16 cellular contexts compared by ENCODE assay signal in the genomic region with DNA sequence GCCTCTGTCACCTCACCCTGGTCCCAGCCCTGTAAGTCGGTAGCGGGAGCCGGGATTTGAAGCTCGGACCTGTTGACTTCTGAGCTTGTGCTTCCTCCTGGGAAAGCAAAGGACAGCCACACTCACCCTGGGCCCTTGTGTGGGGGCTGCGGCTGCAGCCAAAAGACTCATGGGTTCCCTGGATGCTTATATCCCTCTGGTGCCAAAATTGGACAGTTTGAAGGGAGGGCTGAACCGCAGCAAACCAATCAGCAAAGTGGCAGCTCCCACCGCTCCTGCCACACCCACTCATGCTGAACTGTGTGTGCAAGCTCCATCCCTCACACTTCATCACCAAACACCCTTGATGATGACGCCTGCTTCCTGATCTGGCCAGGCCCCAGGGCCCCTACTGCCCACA. TPM values are rescaled to one million over a fixed set of nuclear protein-coding genes. Genes with fewer than 3 reads are reported as not detected.
DNase-seq lines count a peak whose midpoint lies in the region; ATAC-seq, FAIRE-seq and TF ChIP-seq lines count a peak whose summit lies in the region.
"Had no signal": no experiment of that assay in that cellular context is flagged by ENCODE, and none has a peak within 500 bp of the region (broad histone marks: within the 10 kb centered on the region; RNA-seq: fewer than 3 reads in every experiment).

No MANE protein-coding gene starts in this region.

- no peak overlapping the region for H3K27ac Mint-ChIP-seq in activated CD4-positive, alpha-beta T cell treated with anti-CD3 and anti-CD28 coated beads for 36 hours
- H3K27ac Mint-ChIP-seq in CD8-positive, alpha-beta T cell: no peak overlapping the region
- H3K27ac Mint-ChIP-seq: CD4-positive, alpha-beta memory T cell had no signal

- POLR2A ChIA-PET in activated CD4-positive, alpha-beta T cell treated with anti-CD3 and anti-CD28 coated beads for 36 hours (lab: Charles Lee): no interaction called here
- POLR2A ChIA-PET in CD8-positive, alpha-beta T cell (lab: Charles Lee): no interaction called here

- H3K27me3 Mint-ChIP-seq in activated CD4-positive, alpha-beta T cell treated with anti-CD3 and anti-CD28 coated beads for 36 hours: no peaks in the 10 kb centered on the region
- H3K27me3 Mint-ChIP-seq in CD8-positive, alpha-beta T cell (ENCODE audit: low read depth): peaks cover 3% of the 10 kb centered on the region

- DNase-seq in HTR-8/SVneo (ENCODE audit: insufficient read length, low spot score): no peak
- peak; percentile 71 for DNase-seq in fibroblast of mammary gland (ENCODE audit: low read depth)
- peak; percentile 32 for DNase-seq in kidney
- DNase-seq in vagina (ENCODE audit: extremely low spot score in 2 of 2): no peak
- DNase-seq in activated CD4-positive, alpha-beta T cell treated with anti-CD3 and anti-CD28 coated beads for 36 hours: no peak
- DNase-seq in NK-92 treated with Interleukin-12 subunit alpha and Interleukin-12 subunit beta, amount 100 ng/mL, for 24 hours (lab: John Stamatoyannopoulos, UW): no peak
- no peak for DNase-seq in CD8-positive, alpha-beta T cell
- DNase-seq: BE2C; CD4-positive, alpha-beta memory T cell; MG63; NCI-H1092 treated with DMSO at 0.1 percent for 48 hours; NCI-H1694; NCI-H446 treated with DMSO at 0.1 percent for 48 hours had no signal

- H3K9me3 ChIP-seq in kidney (ENCODE audit: control insufficient read depth in 1 of 2, low read length in 2 of 2) (no peaks in the 10 kb centered on the region), vagina (no peaks in the 10 kb centered on the region)
- H3K9me3 ChIP-seq in CD8-positive, alpha-beta T cell (ENCODE audit: low read length): no peaks in the 10 kb centered on the region
- H3K9me3 ChIP-seq: BE2C, MG63 had no signal

- TF ChIP-seq POLR2A in vagina (IDR thresholded peaks at IDR 0.05): no peak

- H3K9me3 Mint-ChIP-seq in activated CD4-positive, alpha-beta T cell treated with anti-CD3 and anti-CD28 coated beads for 36 hours (ENCODE audit: low read depth): no peaks in the 10 kb centered on the region
- H3K9me3 Mint-ChIP-seq in CD8-positive, alpha-beta T cell: no peaks in the 10 kb centered on the region
- H3K9me3 Mint-ChIP-seq: CD4-positive, alpha-beta memory T cell had no signal

- no peak for TF ChIP-seq CTCF in fibroblast of mammary gland (conservative IDR thresholded peaks at IDR 0.05; ENCODE audit: control insufficient read depth, insufficient read depth, low read depth, low read length)
- no peak for TF ChIP-seq CTCF in kidney (IDR thresholded peaks at IDR 0.05; ENCODE audit: borderline replicate concordance, extremely low read depth, insufficient read depth)
- no peak for TF ChIP-seq CTCF in vagina (IDR thresholded peaks at IDR 0.05)
- no peak for TF ChIP-seq CTCF in CD8-positive, alpha-beta T cell (IDR thresholded peaks at IDR 0.05)

- CTCF ChIA-PET in activated CD4-positive, alpha-beta T cell treated with anti-CD3 and anti-CD28 coated beads for 36 hours (lab: Charles Lee): interaction anchor here (0.5 to 0.6 kb wide), 2 partner anchors 15 to 62 kb away, joined by 3 read pairs; no protein-coding TSS in a partner anchor
- CTCF ChIA-PET in CD8-positive, alpha-beta T cell (lab: Charles Lee): no interaction called here

- no peak overlapping the region for H3K9ac ChIP-seq in kidney (ENCODE audit: low read length in 2 of 2)
- H3K9ac ChIP-seq: KMS-11 had no signal

- H3K4me1 Mint-ChIP-seq in activated CD4-positive, alpha-beta T cell treated with anti-CD3 and anti-CD28 coated beads for 36 hours: no peaks in the 10 kb centered on the region
- no peaks in the 10 kb centered on the region for H3K4me1 Mint-ChIP-seq in CD8-positive, alpha-beta T cell (ENCODE audit: low read depth)
- H3K4me1 Mint-ChIP-seq: CD4-positive, alpha-beta memory T cell had no signal

- no peak overlapping the region for H3K4me3 Mint-ChIP-seq in activated CD4-positive, alpha-beta T cell treated with anti-CD3 and anti-CD28 coated beads for 36 hours
- H3K4me3 Mint-ChIP-seq in CD8-positive, alpha-beta T cell: no peak overlapping the region
- H3K4me3 Mint-ChIP-seq: CD4-positive, alpha-beta memory T cell had no signal

- H3K36me3 Mint-ChIP-seq in activated CD4-positive, alpha-beta T cell treated with anti-CD3 and anti-CD28 coated beads for 36 hours (ENCODE audit: low read depth): no peaks in the 10 kb centered on the region
- H3K36me3 Mint-ChIP-seq in CD8-positive, alpha-beta T cell: no peaks in the 10 kb centered on the region
- H3K36me3 Mint-ChIP-seq: CD4-positive, alpha-beta memory T cell had no signal

- H3K4me1 ChIP-seq in kidney (ENCODE audit: control insufficient read depth in 1 of 2, insufficient read depth in 1 of 2, low read depth in 1 of 2, low read length in 2 of 2) (peaks cover 0 to 4% of the 10 kb centered on the region in 2 donors), vagina (peaks cover 36% of the 10 kb centered on the region)
- H3K4me1 ChIP-seq in CD8-positive, alpha-beta T cell (ENCODE audit: insufficient read depth, low read length): no peaks in the 10 kb centered on the region
- H3K4me1 ChIP-seq: BE2C had no signal

- ATAC-seq in activated CD4-positive, alpha-beta T cell treated with anti-CD3 and anti-CD28 coated beads for 36 hours: no peak
- no peak for ATAC-seq in CD8-positive, alpha-beta T cell

- H3K4me3 ChIP-seq in fibroblast of mammary gland (ENCODE audit: control insufficient read depth, low read depth, low read length) (no peak overlapping the region), kidney (ENCODE audit: low read length in 2 of 2) (no peak overlapping the region), vagina (no peak overlapping the region)
- H3K4me3 ChIP-seq in CD8-positive, alpha-beta T cell (ENCODE audit: low read depth, low read length): no peak overlapping the region
- H3K4me3 ChIP-seq: MG63 had no signal

- no peaks in the 10 kb centered on the region for H3K36me3 ChIP-seq in kidney (ENCODE audit: control insufficient read depth in 1 of 2, insufficient read depth in 2 of 2, low read length in 2 of 2)
- no peaks in the 10 kb centered on the region for H3K36me3 ChIP-seq in vagina
- H3K36me3 ChIP-seq in CD8-positive, alpha-beta T cell (ENCODE audit: insufficient read depth, low read length): no peaks in the 10 kb centered on the region
- H3K36me3 ChIP-seq: BE2C, MG63 had no signal

- FAIRE-seq in HTR-8/SVneo (lab: Jason Lieb, UNC): peak; percentile 98
- no peak for FAIRE-seq in kidney (lab: Jason Lieb, UNC)
- FAIRE-seq: RCC 7860 had no signal

- intact Hi-C loops in kidney (cut with DNase I) (no loop called here), vagina (cut with DNase I) (no loop called here)
- intact Hi-C loops in activated CD4-positive, alpha-beta T cell treated with anti-CD3 and anti-CD28 coated beads for 36 hours (cut with DNase I, micrococcal nuclease): no loop called here
- intact Hi-C loops in CD8-positive, alpha-beta T cell (cut with DNase I, micrococcal nuclease): no loop called here

- no peak overlapping the region for H3K27ac ChIP-seq in kidney (ENCODE audit: low read depth in 2 of 2, low read length in 2 of 2)
- H3K27ac ChIP-seq in vagina: peak overlapping the region; percentile 38
- no peak overlapping the region for H3K27ac ChIP-seq in CD8-positive, alpha-beta T cell (ENCODE audit: low read depth, low read length)
- H3K27ac ChIP-seq: KMS-11 had no signal

- H3K27me3 ChIP-seq in vagina: no peaks in the 10 kb centered on the region
- no peaks in the 10 kb centered on the region for H3K27me3 ChIP-seq in CD8-positive, alpha-beta T cell (ENCODE audit: insufficient read depth, low read length)
- H3K27me3 ChIP-seq: BE2C, MG63 had no signal

RNA-seq across cellular contexts. Expression of a gene that starts 3.9 kb away (rescaled TPM):
- total RNA-seq in kidney (3.1 TPM), vagina (134 TPM)
- polyA plus RNA-seq in kidney (ENCODE audit: insufficient read depth, low read depth, low replicate concordance): 0.41 TPM
- not detected for total RNA-seq in activated CD4-positive, alpha-beta T cell treated with anti-CD3 and anti-CD28 coated beads for 36 hours
- total RNA-seq in CD8-positive, alpha-beta T cell: not detected
- total RNA-seq: CD4-positive, alpha-beta memory T cell had no signal
- polyA plus RNA-seq: CD4-positive, alpha-beta memory T cell had no signal

RNA-seq across cellular contexts. Expression of a gene that starts 34.4 kb away (rescaled TPM):
- total RNA-seq in kidney (11.7 TPM), vagina (1.5 TPM)
- 0.62 TPM for polyA plus RNA-seq in kidney (ENCODE audit: insufficient read depth, low read depth, low replicate concordance)
- 1 to 10 TPM; 1.1 to 1.4 TPM for total RNA-seq in activated CD4-positive, alpha-beta T cell treated with anti-CD3 and anti-CD28 coated beads for 36 hours
- total RNA-seq in CD8-positive, alpha-beta T cell: not detected
- total RNA-seq: CD4-positive, alpha-beta memory T cell had no signal
- polyA plus RNA-seq: AG04450; CD4-positive, alpha-beta memory T cell had no signal

RNA-seq across cellular contexts. Expression of a gene that starts 59.7 kb away (rescaled TPM):
- total RNA-seq in kidney: 6.5 TPM
- 3.1 TPM for polyA plus RNA-seq in kidney (ENCODE audit: insufficient read depth, low read depth, low replicate concordance)
- total RNA-seq in vagina: 25.3 TPM
- 10 to 100 TPM; 33.8 to 37.8 TPM for total RNA-seq in activated CD4-positive, alpha-beta T cell treated with anti-CD3 and anti-CD28 coated beads for 36 hours
- 10 to 100 TPM; 27.9 to 30.2 TPM for total RNA-seq in CD8-positive, alpha-beta T cell

Comparison
In these comparisons a context has a peak if more than half of its experiments do, and no peak if none do; other contexts are left out.
1. DNase-seq: peak in fibroblast of mammary gland (single experiment) and kidney (single experiment); none in HTR-8/SVneo (single experiment), vagina (0 of 2), activated CD4-positive, alpha-beta T cell treated with anti-CD3 and anti-CD28 coated beads for 36 hours (single experiment), NK-92 treated with Interleukin-12 subunit alpha and Interleukin-12 subunit beta, amount 100 ng/mL, for 24 hours (single experiment) and CD8-positive, alpha-beta T cell (0 of 7).
2. RNA of a gene that starts 3.9 kb away (total RNA-seq): 134 TPM in vagina (single experiment); 3.1 TPM in kidney (single experiment), not detected in activated CD4-positive, alpha-beta T cell treated with anti-CD3 and anti-CD28 coated beads for 36 hours and not detected in CD8-positive, alpha-beta T cell; every median in the first group is over 10 times any median in the second.